2 cellular contexts compared by ENCODE assay signal in genomic region chr1:154325583-154326545, GRCh38.
TF ChIP-seq lines count a peak whose summit lies in the region.

No MANE protein-coding gene starts in this region.

TF ChIP-seq in WTC11, 78 proteins besides CTCF, POLR2A, EP300 and RAD21:
- TF ChIP-seq ZNF121 (CRISPR knock-in tag; IDR thresholded peaks at IDR 0.05) (peak; percentile 84), ZNF263 (CRISPR knock-in tag; IDR thresholded peaks at IDR 0.05; ENCODE audit: low read depth) (no peak), ATF1 (CRISPR knock-in tag; IDR thresholded peaks at IDR 0.05) (no peak), MAX (CRISPR knock-in tag; IDR thresholded peaks at IDR 0.05) (0 out of 2 replicates have a peak, but pooled peaks have one; percentile 17), ZNF396 (CRISPR knock-in tag; IDR thresholded peaks at IDR 0.05; ENCODE audit: borderline replicate concordance) (no peak), ZNF232 (CRISPR knock-in tag; IDR thresholded peaks at IDR 0.05) (no peak), TEAD1 (CRISPR knock-in tag; IDR thresholded peaks at IDR 0.05) (no peak), RELA (CRISPR knock-in tag; IDR thresholded peaks at IDR 0.05; ENCODE audit: borderline replicate concordance) (no peak), ZMAT4 (CRISPR knock-in tag; IDR thresholded peaks at IDR 0.05) (no peak), HMGXB4 (CRISPR knock-in tag; IDR thresholded peaks at IDR 0.05) (peak; percentile 71; the same call in 1 of the 2 replicates), ERG (CRISPR knock-in tag; IDR thresholded peaks at IDR 0.05) (no peak), FOXP4 (CRISPR knock-in tag; IDR thresholded peaks at IDR 0.05) (no peak), E2F5 (CRISPR knock-in tag; IDR thresholded peaks at IDR 0.05) (no peak), E2F1 (CRISPR knock-in tag; IDR thresholded peaks at IDR 0.05) (no peak)
TF ChIP-seq in WTC11: peak in this region for 3.

TF ChIP-seq in endothelial cell of umbilical vein, 7 proteins besides CTCF, POLR2A, EP300 and RAD21:
- TF ChIP-seq POLR2AphosphoS5 (IDR thresholded peaks at IDR 0.05; ENCODE audit: insufficient read depth, low read depth, low read length) (peak; percentile 41), MAX (IDR thresholded peaks at IDR 0.05; ENCODE audit: insufficient read depth, insufficient read length) (no peak), GATA2 (IDR thresholded peaks at IDR 0.05; ENCODE audit: insufficient read depth, insufficient read length, low read depth, low read length) (no peak)
